Comparison of ENCODE assay signal across 27 cellular contexts in genomic region chr13:72677431-72677830, GRCh38. TPM values are rescaled to one million over a fixed set of nuclear protein-coding genes. Genes with fewer than 3 reads are reported as not detected.
A peak's percentile ranks its signal among the peaks of the same experiment; 100 is the strongest.
DNase-seq lines count a peak whose midpoint lies in the region; ATAC-seq and TF ChIP-seq lines count a peak whose summit lies in the region.
"Had no signal": no experiment of that assay in that cellular context is flagged by ENCODE, and none has a peak within 500 bp of the region (broad histone marks: within the 10 kb centered on the region; RNA-seq: fewer than 3 reads in every experiment).

No MANE protein-coding gene starts in this region.

- in situ Hi-C loops in brain microvascular endothelial cell (cut with HindIII; ENCODE audit: low pct_ligation_motif_present, low sequenced_read_pairs) = no loop called here

- no peaks in the 10 kb centered on the region for H3K27me3 ChIP-seq in brain microvascular endothelial cell (replicated peaks)
- H3K27me3 ChIP-seq: MG63 had no signal

- peaks cover 2 to 24% (median 12%) of the 10 kb centered on the region in 5 donors for H3K27me3 Mint-ChIP-seq in naive thymus-derived CD8-positive, alpha-beta T cell
- H3K27me3 Mint-ChIP-seq: T-helper 17 cell had no signal

- peak; percentile 46 for DNase-seq in DMS153 (lab: John Stamatoyannopoulos, UW)
- DNase-seq in DMS153 treated with DMSO at 0.1 percent for 48 hours (lab: John Stamatoyannopoulos, UW; ENCODE audit: unreplicated experiment) = no peak
- DNase-seq in NCI-H748 (lab: John Stamatoyannopoulos, UW; ENCODE audit: unreplicated experiment) = peak; percentile 83
- DNase-seq in brain microvascular endothelial cell = peak; percentile 7
- no peak for DNase-seq in NCI-H1694 (lab: John Stamatoyannopoulos, UW)
- DNase-seq in naive thymus-derived CD8-positive, alpha-beta T cell = no peak
- DNase-seq in NCI-H1105 (lab: John Stamatoyannopoulos, UW) = no peak
- no peak for DNase-seq in coronary artery (ENCODE audit: low spot score)
- DNase-seq: AML-193; C1 segment of cervical spinal cord; Calu3; CD8-positive, alpha-beta T cell; EL; GF-D8; HFFc6; MG63; NCI-H1417 treated with DMSO at 0.1 percent for 48 hours; NCI-H2029 treated with DMSO at 0.1 percent for 48 hours; NCI-H510A; NCI-H774; NK-92 treated with Interleukin-12 subunit alpha and Interleukin-12 subunit beta, amount 100 ng/mL, for 24 hours; SIG-M5; T-helper 17 cell had no signal

- TF ChIP-seq CTCF in brain microvascular endothelial cell (IDR thresholded peaks at IDR 0.05; ENCODE audit: low read depth, low read length, missing control alignments) (no peak), coronary artery (IDR thresholded peaks at IDR 0.05) (no peak)

- no peak overlapping the region for H3K4me3 ChIP-seq in brain microvascular endothelial cell (ENCODE audit: low read depth, low read length)
- no peak overlapping the region for H3K4me3 ChIP-seq in coronary artery
- H3K4me3 ChIP-seq: K562, MG63 had no signal

- H3K4me3 Mint-ChIP-seq in naive thymus-derived CD8-positive, alpha-beta T cell = no peak overlapping the region
- H3K4me3 Mint-ChIP-seq: CD8-positive, alpha-beta T cell; HFFc6; T-helper 17 cell had no signal

- peaks cover 0 to 5% (median 0%) of the 10 kb centered on the region in 9 donors for H3K9me3 Mint-ChIP-seq in naive thymus-derived CD8-positive, alpha-beta T cell
- H3K9me3 Mint-ChIP-seq: CD8-positive, alpha-beta T cell; HFFc6 had no signal

- POLR2A ChIA-PET in naive thymus-derived CD8-positive, alpha-beta T cell (lab: Charles Lee) = no interaction called here

- H3K27ac Mint-ChIP-seq in naive thymus-derived CD8-positive, alpha-beta T cell = no peak overlapping the region
- H3K27ac Mint-ChIP-seq: CD8-positive, alpha-beta T cell; HFFc6; T-helper 17 cell had no signal

- H3K36me3 Mint-ChIP-seq in naive thymus-derived CD8-positive, alpha-beta T cell = peaks cover 0 to 2% (median 0%) of the 10 kb centered on the region in 3 donors
- H3K36me3 Mint-ChIP-seq: CD8-positive, alpha-beta T cell had no signal

- no peak for ATAC-seq in naive thymus-derived CD8-positive, alpha-beta T cell
- ATAC-seq: CD8-positive, alpha-beta T cell; HepG2; K562; T-helper 17 cell had no signal

- no peaks in the 10 kb centered on the region for H3K36me3 ChIP-seq in brain microvascular endothelial cell (replicated peaks)
- H3K36me3 ChIP-seq: MG63 had no signal

- no peaks in the 10 kb centered on the region for H3K4me1 Mint-ChIP-seq in naive thymus-derived CD8-positive, alpha-beta T cell
- H3K4me1 Mint-ChIP-seq: T-helper 17 cell had no signal

- no peak overlapping the region for H3K27ac ChIP-seq in brain microvascular endothelial cell
- no peak overlapping the region for H3K27ac ChIP-seq in coronary artery
- H3K27ac ChIP-seq: 22Rv1, HL-60 had no signal

RNA-seq across cellular contexts. Expression of gene MZT1, which starts 50.0 kb away (rescaled TPM):
- 1 to 10 TPM; 6.2 to 6.4 TPM for total RNA-seq in naive thymus-derived CD8-positive, alpha-beta T cell
- polyA plus RNA-seq in naive thymus-derived CD8-positive, alpha-beta T cell = 1 to 10 TPM; 5.0 to 6.3 (median 5.5) TPM

RNA-seq across cellular contexts. Expression of gene BORA, which starts 50.3 kb away (rescaled TPM):
- total RNA-seq in naive thymus-derived CD8-positive, alpha-beta T cell = 1 to 10 TPM; 5.2 to 6.8 TPM
- 1 to 10 TPM; 5.3 to 6.7 (median 5.7) TPM for polyA plus RNA-seq in naive thymus-derived CD8-positive, alpha-beta T cell

Comparison
In these comparisons a context has a peak if more than half of its experiments do, and no peak if none do; other contexts are left out.
1. DNase-seq: peak in DMS153 (single experiment), NCI-H748 (single experiment) and brain microvascular endothelial cell (single experiment); none in DMS153 treated with DMSO at 0.1 percent for 48 hours (single experiment), NCI-H1694 (single experiment), naive thymus-derived CD8-positive, alpha-beta T cell (0 of 10), NCI-H1105 (single experiment) and coronary artery (single experiment).